In genomic region chr9:33024126-33024965, GRCh38 we compare ENCODE assay signal across 8 cellular contexts. TPM values are rescaled to one million over a fixed set of nuclear protein-coding genes. Genes with fewer than 3 reads are reported as not detected.
DNase-seq lines count a peak whose midpoint lies in the region; ATAC-seq and TF ChIP-seq lines count a peak whose summit lies in the region.

No MANE protein-coding gene starts in this region.

- peak overlapping the region; percentile 98 for H3K9ac ChIP-seq in SU-DHL-6 (ENCODE audit: low read length)

- peaks cover 91% of the 10 kb centered on the region for H3K79me2 ChIP-seq in SU-DHL-6 (ENCODE audit: insufficient read depth, low read length)

- ATAC-seq in upper lobe of left lung (ENCODE audit: low FRiP score in 2 of 2) (peak; percentile 28 to 38), HG03280 (IDR thresholded peaks at IDR 0.05; ENCODE audit: unreplicated experiment) (no peak)

- in situ Hi-C loops in HAP-1 (cut with MboI; ENCODE audit: low sequenced_read_pairs) = no loop called here

- no peaks in the 10 kb centered on the region for H3K9me2 ChIP-seq in SU-DHL-6 (replicated peaks; ENCODE audit: insufficient read depth, low read length)

- DNase-seq in HAP-1 (ENCODE audit: low spot score in 2 of 2) (no peak), epithelial cell of esophagus (ENCODE audit: low read depth) (peak; percentile 24), upper lobe of left lung (no peak), iPS-NIHi7 (ENCODE audit: extremely low spot score) (no peak)

- H3K9me3 ChIP-seq in HAP-1 (no peaks in the 10 kb centered on the region), SU-DHL-6 (ENCODE audit: insufficient read depth, low read length) (no peaks in the 10 kb centered on the region), muscle layer of duodenum (ENCODE audit: control insufficient read depth in 1 of 2, low read length in 2 of 2) (no peaks in the 10 kb centered on the region), upper lobe of left lung (no peaks in the 10 kb centered on the region)

- H3K4me1 ChIP-seq in HAP-1 (peaks cover 23% of the 10 kb centered on the region), muscle layer of duodenum (ENCODE audit: control insufficient read depth in 1 of 2, insufficient read depth in 2 of 2, low read length in 2 of 2) (peaks cover 8 to 55% of the 10 kb centered on the region in 2 donors), upper lobe of left lung (peaks cover 44 to 49% (median 49%) of the 10 kb centered on the region in 4 donors)

- H3K27ac ChIP-seq in C4-2B = peak overlapping the region; percentile 99
- peak overlapping the region; percentile 60 for H3K27ac ChIP-seq in SU-DHL-6 (ENCODE audit: low read depth, low read length)
- H3K27ac ChIP-seq in muscle layer of duodenum (ENCODE audit: low read length) = peak overlapping the region; percentile 97
- peak overlapping the region; percentile 97 to 100 (median 99) for H3K27ac ChIP-seq in upper lobe of left lung

- H3K36me3 ChIP-seq in HAP-1 (replicated peaks) (peaks cover 41% of the 10 kb centered on the region), SU-DHL-6 (ENCODE audit: low read length) (peaks cover 27% of the 10 kb centered on the region), muscle layer of duodenum (ENCODE audit: control insufficient read depth in 1 of 2, insufficient read depth in 2 of 2, low read length in 2 of 2) (peaks cover 10 to 21% of the 10 kb centered on the region in 2 donors), upper lobe of left lung (peaks cover 0 to 40% (median 0%) of the 10 kb centered on the region in 4 donors)

- TF ChIP-seq POLR2A in upper lobe of left lung (IDR thresholded peaks at IDR 0.05) = no peak

- H2AFZ ChIP-seq in SU-DHL-6 (ENCODE audit: low read depth, low read length, severe bottlenecking) = peak overlapping the region; percentile 68

- H3K4me2 ChIP-seq in SU-DHL-6 (ENCODE audit: low read depth, low read length, poor library complexity, severe bottlenecking) = peak overlapping the region; percentile 74

- TF ChIP-seq CTCF in C4-2B (conservative IDR thresholded peaks at IDR 0.05) (no peak), SU-DHL-6 (IDR thresholded peaks at IDR 0.05; ENCODE audit: insufficient read depth, low read length, poor library complexity, severe bottlenecking) (no peak), epithelial cell of esophagus (IDR thresholded peaks at IDR 0.05; ENCODE audit: insufficient read depth, low read depth, low read length, missing control alignments) (no peak), upper lobe of left lung (IDR thresholded peaks at IDR 0.05) (no peak)

- no peaks in the 10 kb centered on the region for H3K27me3 ChIP-seq in HAP-1 (ENCODE audit: low read depth)
- no peaks in the 10 kb centered on the region for H3K27me3 ChIP-seq in SU-DHL-6 (ENCODE audit: low read length)
- no peaks in the 10 kb centered on the region for H3K27me3 ChIP-seq in muscle layer of duodenum (ENCODE audit: low read depth, low read length)
- no peaks in the 10 kb centered on the region for H3K27me3 ChIP-seq in upper lobe of left lung

- H4K20me1 ChIP-seq in SU-DHL-6 (ENCODE audit: low read depth, low read length) = peaks cover 23% of the 10 kb centered on the region; the same call in 1 of the 2 replicates

- H3F3A ChIP-seq in SU-DHL-6 (ENCODE audit: insufficient read depth) = peaks cover 29% of the 10 kb centered on the region

- WGBS in upper lobe of left lung, 2 donors = 25 to 34% methylated on average over 22 to 27 of the region's 33 CpGs

- no peak for TF ChIP-seq EP300 in upper lobe of left lung (IDR thresholded peaks at IDR 0.05)

- H3K4me3 ChIP-seq in HAP-1 = peak overlapping the region; percentile 100
- peak overlapping the region; percentile 100 for H3K4me3 ChIP-seq in SU-DHL-6 (ENCODE audit: insufficient read depth, low read length, poor library complexity, severe bottlenecking)
- H3K4me3 ChIP-seq in epithelial cell of esophagus (ENCODE audit: low read length) = peak overlapping the region; percentile 97
- peak overlapping the region; percentile 96 for H3K4me3 ChIP-seq in muscle layer of duodenum (ENCODE audit: low read depth in 1 of 2, low read length in 2 of 2)
- H3K4me3 ChIP-seq in upper lobe of left lung = peak overlapping the region; percentile 74 to 97 (median 77)

RNA-seq across cellular contexts. Expression of gene DNAJA1, which starts 0.7 kb away (rescaled TPM):
- 100 to 1,000 TPM in 3 of 6 donors, 10 to 100 TPM in 3; 35.6 to 141 (median 94.0) TPM for total RNA-seq in upper lobe of left lung

RNA-seq across cellular contexts. Expression of gene APTX, which starts 22.9 kb away (rescaled TPM):
- 10 to 100 TPM; 20.9 to 60.8 (median 29.3) TPM for total RNA-seq in upper lobe of left lung

RNA-seq across cellular contexts. Expression of gene SMU1, which starts 52.1 kb away (rescaled TPM):
- total RNA-seq in upper lobe of left lung = 10 to 100 TPM in 4 of 6 donors, 1 to 10 TPM in 2; 7.9 to 19.8 (median 17.2) TPM
